ENCODE assay signal across 9 cellular contexts in the genomic region with DNA sequence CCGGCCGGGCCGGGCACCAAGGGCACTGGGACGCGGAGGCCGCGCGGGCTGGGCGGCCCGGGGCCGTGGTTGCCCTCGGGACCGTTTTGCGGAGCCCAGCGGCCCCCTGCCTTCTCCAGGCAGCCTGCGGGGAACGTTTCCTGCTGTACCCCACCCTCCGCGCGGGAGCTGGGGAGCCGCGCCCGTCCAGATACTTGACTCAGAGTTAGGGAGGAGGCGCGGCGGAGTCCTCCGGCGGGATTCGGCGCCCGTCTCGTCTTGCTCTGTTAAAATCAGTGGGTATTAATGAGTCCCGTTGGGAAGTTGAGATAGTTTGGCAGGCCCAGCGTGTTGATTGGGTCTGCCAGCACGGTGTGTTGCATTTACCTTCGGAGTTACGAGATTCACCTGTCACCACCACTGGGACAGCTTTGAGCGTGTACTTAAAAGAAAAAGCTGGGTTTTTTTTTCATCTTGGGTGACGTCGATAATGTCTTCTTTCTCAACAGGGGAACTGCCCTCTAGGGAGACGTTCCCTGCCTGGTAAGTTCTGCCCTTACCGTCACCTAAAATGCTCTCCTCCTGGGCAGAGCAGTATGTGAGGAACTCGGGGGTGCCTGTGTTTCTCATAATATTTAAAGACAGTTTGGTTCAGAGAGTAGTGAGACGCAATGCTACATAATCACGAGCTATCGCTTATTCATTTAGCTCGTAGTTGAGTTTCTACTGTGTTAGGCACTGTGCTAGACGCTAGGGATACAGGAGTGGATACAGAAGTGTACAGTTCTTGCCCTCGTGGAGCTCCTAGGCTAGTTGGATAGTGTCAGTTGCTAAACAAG. TPM values are rescaled to one million over a fixed set of nuclear protein-coding genes. Genes with fewer than 3 reads are reported as not detected.
DNase-seq lines count a peak whose midpoint lies in the region; ATAC-seq and TF ChIP-seq lines count a peak whose summit lies in the region.
"Had no signal": no experiment of that assay in that cellular context is flagged by ENCODE, and none has a peak within 500 bp of the region (broad histone marks: within the 10 kb centered on the region; RNA-seq: fewer than 3 reads in every experiment).

No MANE protein-coding gene starts in this region.

- no peaks in the 10 kb centered on the region for H3K36me3 ChIP-seq in right lobe of liver

- peaks cover 0 to 39% (median 9%) of the 10 kb centered on the region in 4 donors for H3K4me1 ChIP-seq in right lobe of liver

- TF ChIP-seq CTCF in right lobe of liver (IDR thresholded peaks at IDR 0.05) = no peak

- WGBS in right lobe of liver (ENCODE audit: insufficient coverage, low coverage, low lambda C conversion rate, missing lambda C conversion rate) = 2% methylated on average over 25 of the region's 49 CpGs

- no peaks in the 10 kb centered on the region for H3K27me3 ChIP-seq in right lobe of liver

- H3K4me3 ChIP-seq in right lobe of liver = peak overlapping the region; percentile 90 to 99 (median 96)

- ATAC-seq in GM19468 (IDR thresholded peaks at IDR 0.05; ENCODE audit: extremely low read depth, unreplicated experiment) = peak; percentile 23
- ATAC-seq in right lobe of liver = peak; percentile 32 to 52 (median 46)

- peak overlapping the region; percentile 83 to 93 (median 91) for H3K27ac ChIP-seq in right lobe of liver

- DNase-seq in COLO668 (lab: John Stamatoyannopoulos, UW; ENCODE audit: unreplicated experiment) (peak; percentile 68), HK-2 (ENCODE audit: unreplicated experiment) (peak; percentile 27), UCSD-AML1 (lab: John Stamatoyannopoulos, UW; ENCODE audit: unreplicated experiment) (peak; percentile 56), cerebellar cortex (ENCODE audit: low spot score) (peak; percentile 18), right lobe of liver (peak in 2 of 3 donors; percentile 49 to 63), OCI-M2 (lab: John Stamatoyannopoulos, UW; ENCODE audit: unreplicated experiment) (no peak)
- peak in 2 of 3 experiments; percentile 17 to 20 for DNase-seq in stimulated activated CD4-positive, alpha-beta T cell treated with anti-CD3 and anti-CD28 coated beads, TNF-alpha, amount 100 ng/mL, for 4 hours (ENCODE audit: low read depth in 3 of 3)

- H3K9me3 ChIP-seq in right lobe of liver = no peaks in the 10 kb centered on the region

- intact Hi-C loops in right lobe of liver (cut with DNase I) = no loop called here

- TF ChIP-seq POLR2A in right lobe of liver (IDR thresholded peaks at IDR 0.05) = no peak

RNA-seq across cellular contexts. Expression of a gene that starts 0.6 kb away (rescaled TPM):
- total RNA-seq in right lobe of liver = 100 to 1,000 TPM in 1 of 6 experiments, 10 to 100 TPM in 5; 63.8 to 112 (median 68.8) TPM

RNA-seq across cellular contexts. Expression of a gene that starts 6.4 kb away (rescaled TPM):
- not detected for total RNA-seq in right lobe of liver
- total RNA-seq: dermis microvascular lymphatic vessel endothelial cell had no signal

RNA-seq across cellular contexts. Expression of a gene that starts 40.7 kb away (rescaled TPM):
- total RNA-seq in right lobe of liver = 1 to 10 TPM; 3.9 to 7.9 (median 4.9) TPM
